In the genomic region with DNA sequence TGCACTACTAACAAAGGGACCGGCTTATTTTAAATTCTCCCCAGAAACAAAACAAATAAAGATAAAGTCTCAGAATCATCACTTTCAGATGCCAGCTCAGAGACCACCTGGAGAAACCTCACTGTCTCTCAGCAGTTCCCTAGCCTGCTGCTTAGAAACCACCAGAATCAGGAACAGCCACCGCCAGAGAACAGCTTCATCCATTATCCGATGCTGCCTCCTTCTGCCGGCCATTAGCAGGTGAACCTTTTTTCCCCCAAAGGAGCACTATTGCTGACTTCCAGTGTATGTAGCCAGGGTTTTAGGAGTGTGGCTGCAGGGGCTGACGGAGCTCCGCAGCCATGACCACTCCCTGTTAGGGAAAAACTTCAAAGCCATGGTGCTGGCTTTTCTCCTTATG, we compare ENCODE assay signal across 8 cellular contexts.
DNase-seq lines count a peak whose midpoint lies in the region; ATAC-seq and TF ChIP-seq lines count a peak whose summit lies in the region.

No MANE protein-coding gene starts in this region.

- CTCF ChIA-PET in activated naive CD4-positive, alpha-beta T cell treated with anti-CD3 and anti-CD28 coated beads for 36 hours (lab: Charles Lee): no interaction called here

- no peak overlapping the region for H3K4me3 ChIP-seq in adrenal gland
- H3K4me3 ChIP-seq in skeletal muscle cell (ENCODE audit: low read depth, low read length): no peak overlapping the region
- no peak overlapping the region for H3K4me3 ChIP-seq in spleen

- peak in 4 of 6 experiments; percentile 11 to 51 (median 38) for TF ChIP-seq CTCF in adrenal gland (IDR thresholded peaks at IDR 0.05)
- TF ChIP-seq CTCF in spleen (IDR thresholded peaks at IDR 0.05 in 8 of 11, conservative IDR thresholded peaks at IDR 0.05 in 3 of 11): peak in 4 of 11 experiments; percentile 22 to 28 (median 26)

- no peaks in the 10 kb centered on the region for H3K4me1 Mint-ChIP-seq in activated naive CD4-positive, alpha-beta T cell treated with anti-CD3 and anti-CD28 coated beads for 36 hours (ENCODE audit: low read depth)

- no peaks in the 10 kb centered on the region for H3K27me3 Mint-ChIP-seq in activated naive CD4-positive, alpha-beta T cell treated with anti-CD3 and anti-CD28 coated beads for 36 hours (ENCODE audit: low read depth)

- intact Hi-C loops in activated naive CD4-positive, alpha-beta T cell treated with anti-CD3 and anti-CD28 coated beads for 36 hours (cut with micrococcal nuclease): loop anchor here (10.0 kb wide), 1 partner anchor 155 kb away; no protein-coding TSS in a partner anchor
- intact Hi-C loops in adrenal gland (cut with DNase I) (no loop called here), left ventricle myocardium superior (cut with micrococcal nuclease) (no loop called here), spleen (cut with DNase I; ENCODE audit: low total_unique reads) (no loop called here)

- peak; percentile 7 for DNase-seq in activated naive CD4-positive, alpha-beta T cell treated with anti-CD3 and anti-CD28 coated beads for 36 hours
- DNase-seq in activated naive CD4-positive, alpha-beta T cell (lab: John Stamatoyannopoulos, UW): no peak
- DNase-seq in adrenal gland (peak in 5 of 7 donors; percentile 7 to 66 (median 25)), left ventricle myocardium superior (no peak), skeletal muscle cell (ENCODE audit: low read depth) (peak; percentile 19), spleen (no peak), GOT3 (lab: John Stamatoyannopoulos, UW) (no peak)

- H3K4me3 Mint-ChIP-seq in activated naive CD4-positive, alpha-beta T cell treated with anti-CD3 and anti-CD28 coated beads for 36 hours: no peak overlapping the region

- no peaks in the 10 kb centered on the region for H3K36me3 Mint-ChIP-seq in activated naive CD4-positive, alpha-beta T cell treated with anti-CD3 and anti-CD28 coated beads for 36 hours (ENCODE audit: low read depth)

- ATAC-seq in left ventricle myocardium superior (peak; percentile 76), GM19023 (IDR thresholded peaks at IDR 0.05; ENCODE audit: unreplicated experiment) (no peak)

- H3K4me1 ChIP-seq in adrenal gland (replicated peaks in 1 of 2): no peaks in the 10 kb centered on the region
- no peaks in the 10 kb centered on the region for H3K4me1 ChIP-seq in spleen

- H3K27me3 ChIP-seq in adrenal gland (no peaks in the 10 kb centered on the region), spleen (replicated peaks in 1 of 7) (peaks cover 0 to 5% (median 0%) of the 10 kb centered on the region in 7 donors)

- TF ChIP-seq POLR2A in adrenal gland (IDR thresholded peaks at IDR 0.05): no peak
- no peak for TF ChIP-seq POLR2A in spleen (IDR thresholded peaks at IDR 0.05)

- no peaks in the 10 kb centered on the region for H3K36me3 ChIP-seq in adrenal gland (replicated peaks in 1 of 2)
- no peaks in the 10 kb centered on the region for H3K36me3 ChIP-seq in spleen

- WGBS in adrenal gland, 4 donors: 35 to 61% (median 52%) methylated on average over 5 to 6 of the region's 6 CpGs
- 45 to 69% (median 63%) methylated on average over 6 of the region's 6 CpGs for WGBS in spleen, 5 donors

- H3K9me3 ChIP-seq in adrenal gland (replicated peaks in 1 of 3) (no peaks in the 10 kb centered on the region), spleen (peaks cover 0 to 16% (median 3%) of the 10 kb centered on the region in 8 donors)

- H3K27ac ChIP-seq in adrenal gland: no peak overlapping the region
- H3K27ac ChIP-seq in spleen: no peak overlapping the region

- no peak overlapping the region for H3K27ac Mint-ChIP-seq in activated naive CD4-positive, alpha-beta T cell treated with anti-CD3 and anti-CD28 coated beads for 36 hours

- peaks cover 4% of the 10 kb centered on the region for H3K9me3 Mint-ChIP-seq in activated naive CD4-positive, alpha-beta T cell treated with anti-CD3 and anti-CD28 coated beads for 36 hours

Comparison
In these comparisons a context has a peak if more than half of its experiments do, and no peak if none do; other contexts are left out.
1. DNase-seq: peak in activated naive CD4-positive, alpha-beta T cell treated with anti-CD3 and anti-CD28 coated beads for 36 hours (single experiment), adrenal gland (5 of 7) and skeletal muscle cell (single experiment); none in activated naive CD4-positive, alpha-beta T cell (0 of 4), left ventricle myocardium superior (single experiment), spleen (single experiment) and GOT3 (single experiment).